In the genomic region with DNA sequence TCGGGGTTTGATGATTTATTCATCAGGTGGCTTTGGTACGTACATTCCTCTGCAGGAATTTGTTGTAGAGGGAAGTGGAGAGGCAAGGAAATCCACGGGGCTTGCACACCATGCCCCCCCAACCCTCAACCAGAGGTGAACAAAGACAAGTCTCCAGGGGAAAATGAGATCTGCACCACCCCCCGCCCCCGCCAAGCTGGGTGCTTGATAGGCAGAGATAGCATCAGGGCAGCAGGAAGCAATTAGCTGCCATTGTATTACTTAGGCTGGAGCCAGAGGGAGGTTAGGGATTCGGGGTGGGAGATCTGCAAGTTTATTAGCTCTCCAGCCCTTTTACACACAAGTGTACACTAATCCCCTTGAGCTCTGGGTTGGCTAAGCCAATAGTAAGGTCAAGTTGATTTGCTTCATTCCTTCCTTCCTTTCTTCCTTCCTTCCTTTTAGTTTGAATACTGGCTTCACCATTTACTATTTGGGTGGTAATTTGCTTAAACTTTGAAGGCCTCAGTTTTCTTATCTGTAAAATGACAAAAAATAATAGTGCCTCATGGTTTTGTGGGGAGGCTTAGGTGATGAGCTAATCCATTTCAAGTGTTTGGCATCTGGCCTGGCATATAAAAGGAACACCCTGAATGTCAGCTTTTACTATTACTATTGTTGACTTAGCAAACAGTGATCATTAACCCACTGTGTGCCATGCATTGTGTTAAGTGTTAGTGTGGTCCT, we compare ENCODE assay signal across 12 cellular contexts. TPM values are rescaled to one million over a fixed set of nuclear protein-coding genes. Genes with fewer than 3 reads are reported as not detected.
DNase-seq lines count a peak whose midpoint lies in the region; ATAC-seq and TF ChIP-seq lines count a peak whose summit lies in the region.
"Had no signal": no experiment of that assay in that cellular context is flagged by ENCODE, and none has a peak within 500 bp of the region (broad histone marks: within the 10 kb centered on the region; RNA-seq: fewer than 3 reads in every experiment).

No MANE protein-coding gene starts in this region.

- peaks cover 0 to 4% (median 0%) of the 10 kb centered on the region in 7 donors for H3K9me3 Mint-ChIP-seq in CD14-positive monocyte
- H3K9me3 Mint-ChIP-seq: activated T-helper 1 cell treated with anti-CD3 and anti-CD28 coated beads, Interleukin-12 subunit alpha, Interleukin-12 subunit beta, Interleukin-2, Interleukin-4 antibody, amounts not matched to agents 30 ng/mL and 10 ng/mL and 1 ng/mL, durations not matched to agents 14 hours and 24 hours and 36 hours had no signal

- H2BK120ac ChIP-seq in mesendoderm (ENCODE audit: low read depth, low read length), result peak overlapping the region; percentile 52

- no peak overlapping the region for H3K4me2 ChIP-seq in mesendoderm (ENCODE audit: low read length)

- H4K5ac ChIP-seq in mesendoderm (ENCODE audit: low read length), result peak overlapping the region; percentile 89

- H2BK15ac ChIP-seq in mesendoderm (replicated peaks; ENCODE audit: low read depth), result no peak overlapping the region

- peak overlapping the region; percentile 81 for H3K56ac ChIP-seq in mesendoderm (ENCODE audit: low read length)

- H3K23ac ChIP-seq in mesendoderm (ENCODE audit: low read length), result peak overlapping the region; percentile 70

- peak overlapping the region; percentile 55 for H3K9ac ChIP-seq in mesendoderm (ENCODE audit: low read length)

- WGBS in mesendoderm (ENCODE audit: extremely low coverage, insufficient coverage, low lambda C conversion rate), result no CpG with 5 or more reads among the region's 6 CpGs

- H3K4me1 Mint-ChIP-seq in CD14-positive monocyte, result peaks cover 4% of the 10 kb centered on the region

- peak overlapping the region; percentile 91 for H2AK5ac ChIP-seq in mesendoderm (ENCODE audit: low read length)

- H3K27ac ChIP-seq in WERI-Rb-1, result no peak overlapping the region
- H3K27ac ChIP-seq in mesendoderm (ENCODE audit: low read depth, low read length), result peak overlapping the region; percentile 69
- H3K27ac ChIP-seq: lower lobe of right lung had no signal

- peaks cover 23% of the 10 kb centered on the region for H3K79me2 ChIP-seq in mesendoderm (ENCODE audit: control insufficient read depth, insufficient read depth, low read length)

- H3K4me3 Mint-ChIP-seq in CD14-positive monocyte, result no peak overlapping the region
- H3K4me3 Mint-ChIP-seq: activated T-helper 1 cell treated with anti-CD3 and anti-CD28 coated beads, Interleukin-12 subunit alpha, Interleukin-12 subunit beta, Interleukin-2, Interleukin-4 antibody, amounts not matched to agents 30 ng/mL and 10 ng/mL and 1 ng/mL, durations not matched to agents 14 hours and 24 hours and 36 hours had no signal

- peak overlapping the region; percentile 97 for H2BK5ac ChIP-seq in mesendoderm (ENCODE audit: low read length)

- H3K18ac ChIP-seq in mesendoderm (ENCODE audit: low read length), result peak overlapping the region; percentile 77

- H3K27ac Mint-ChIP-seq in CD14-positive monocyte, result peak overlapping the region in 1 of 7 donors; percentile 20
- H3K27ac Mint-ChIP-seq: activated T-helper 1 cell treated with anti-CD3 and anti-CD28 coated beads, Interleukin-12 subunit alpha, Interleukin-12 subunit beta, Interleukin-2, Interleukin-4 antibody, amounts not matched to agents 30 ng/mL and 10 ng/mL and 1 ng/mL, durations not matched to agents 14 hours and 24 hours and 36 hours had no signal

- H4K8ac ChIP-seq in mesendoderm (ENCODE audit: low read depth, low read length), result no peak overlapping the region

- H3K27me3 Mint-ChIP-seq in CD14-positive monocyte (ENCODE audit: low read depth in 3 of 3), result peaks cover 5 to 33% (median 15%) of the 10 kb centered on the region in 3 donors

- peaks cover 15% of the 10 kb centered on the region for H3K79me1 ChIP-seq in mesendoderm (ENCODE audit: low read length)

- in situ Hi-C loops in GM13977 (cut with MboI; ENCODE audit: low pct_unique_long_range_greater_than_20kb, low sequenced_read_pairs, unreplicated experiment), result no loop called here

- peak overlapping the region; percentile 97 for H3K4ac ChIP-seq in mesendoderm (ENCODE audit: low read depth, low read length)

- TF ChIP-seq CTCF in WERI-Rb-1 (IDR thresholded peaks at IDR 0.05; ENCODE audit: low read depth, low read length), result no peak
- no peak for TF ChIP-seq CTCF in CD14-positive monocyte (IDR thresholded peaks at IDR 0.05)
- no peak for TF ChIP-seq CTCF in GM13977 (IDR thresholded peaks at IDR 0.05; ENCODE audit: extremely low read depth, insufficient read depth, missing control alignments)

- intact Hi-C loops in CD14-positive monocyte (cut with micrococcal nuclease), result no loop called here

- H3K27me3 ChIP-seq in WERI-Rb-1 (ENCODE audit: insufficient read depth, low read depth, severe bottlenecking) (no peaks in the 10 kb centered on the region), mesendoderm (ENCODE audit: insufficient read depth, low read length, poor library complexity) (no peaks in the 10 kb centered on the region)

- H3K4me3 ChIP-seq in WERI-Rb-1 (ENCODE audit: low read depth, low read length), result no peak overlapping the region
- H3K4me3 ChIP-seq in mesendoderm (ENCODE audit: low read length), result no peak overlapping the region
- H3K4me3 ChIP-seq: lower lobe of right lung had no signal

- H3K36me3 ChIP-seq in WERI-Rb-1, result no peaks in the 10 kb centered on the region; the same call in 1 of the 2 replicates
- no peaks in the 10 kb centered on the region for H3K36me3 ChIP-seq in mesendoderm (ENCODE audit: control insufficient read depth, insufficient read depth, low read length)
- H3K36me3 ChIP-seq: lower lobe of right lung had no signal

- no peak for ATAC-seq in HG03469 (IDR thresholded peaks at IDR 0.05; ENCODE audit: unreplicated experiment)

- H3K9me3 ChIP-seq in WERI-Rb-1 (ENCODE audit: severe bottlenecking), result peaks cover 2% of the 10 kb centered on the region
- H3K9me3 ChIP-seq: lower lobe of right lung had no signal

- peaks cover 36% of the 10 kb centered on the region for H3K4me1 ChIP-seq in mesendoderm (ENCODE audit: control insufficient read depth, low read depth, low read length)

- H3K36me3 Mint-ChIP-seq in CD14-positive monocyte, result no peaks in the 10 kb centered on the region

- DNase-seq in DMS153 treated with DMSO at 0.1 percent for 48 hours (lab: John Stamatoyannopoulos, UW; ENCODE audit: unreplicated experiment) (peak; percentile 50), NCI-H1092 (lab: John Stamatoyannopoulos, UW) (peak; percentile 21), WERI-Rb-1 (peak; percentile 55), mesendoderm (peak; percentile 95), CD14-positive monocyte (ENCODE audit: low spot score) (no peak), GM13977 (ENCODE audit: low spot score) (no peak)
- DNase-seq in activated CD8-positive, alpha-beta memory T cell treated with anti-CD3 and anti-CD28 coated beads, Interleukin-2, amount 50 U/mL, for 48 hours, result no peak
- DNase-seq: Calu3, cerebellar nuclear complex, lower lobe of right lung had no signal

RNA-seq across cellular contexts. Expression of gene SPRY4, which starts 34.1 kb away (rescaled TPM):
- polyA plus RNA-seq in mesendoderm (2013, experiment 1 of 2), result 72.5 TPM
- polyA plus RNA-seq in mesendoderm (2013, experiment 2 of 2), result 71.1 TPM
- not detected for polyA plus RNA-seq in CD14-positive monocyte

Comparison
In these comparisons a context has a peak if more than half of its experiments do, and no peak if none do; other contexts are left out.
1. DNase-seq: peak in DMS153 treated with DMSO at 0.1 percent for 48 hours (single experiment), NCI-H1092 (single experiment), WERI-Rb-1 (single experiment) and mesendoderm (single experiment); none in activated CD8-positive, alpha-beta memory T cell treated with anti-CD3 and anti-CD28 coated beads, Interleukin-2, amount 50 U/mL, for 48 hours (single experiment), CD14-positive monocyte (single experiment) and GM13977 (single experiment).